In genomic region chr18:71036783-71037182, GRCh38 we compare ENCODE assay signal across 17 cellular contexts.
DNase-seq lines count a peak whose midpoint lies in the region; ATAC-seq and TF ChIP-seq lines count a peak whose summit lies in the region.
"Had no signal": no experiment of that assay in that cellular context is flagged by ENCODE, and none has a peak within 500 bp of the region (broad histone marks: within the 10 kb centered on the region; RNA-seq: fewer than 3 reads in every experiment).

No MANE protein-coding gene starts in this region.

- intact Hi-C loops in ascending aorta (cut with DNase I): no loop called here

- no peak overlapping the region for H3K4me3 Mint-ChIP-seq in activated CD8-positive, alpha-beta memory T cell treated with anti-CD3 and anti-CD28 coated beads, Interleukin-2, amount 10 ng/mL, durations not matched to agents 7 days and 5 days
- H3K4me3 Mint-ChIP-seq: activated naive CD8-positive, alpha-beta T cell; central memory CD8-positive, alpha-beta T cell; T-helper 1 cell treated with Interleukin-12 subunit alpha and Interleukin-12 subunit beta and Interleukin-4 antibody, amounts not matched to agents 30 μg/mL and 1 μg/mL, for 36 hours had no signal

- no peaks in the 10 kb centered on the region for H3K27me3 Mint-ChIP-seq in activated CD8-positive, alpha-beta memory T cell treated with anti-CD3 and anti-CD28 coated beads, Interleukin-2, amount 10 ng/mL, durations not matched to agents 7 days and 5 days
- H3K27me3 Mint-ChIP-seq: activated naive CD8-positive, alpha-beta T cell; central memory CD8-positive, alpha-beta T cell had no signal

- no peaks in the 10 kb centered on the region for H3K36me3 Mint-ChIP-seq in activated CD8-positive, alpha-beta memory T cell treated with anti-CD3 and anti-CD28 coated beads, Interleukin-2, amount 10 ng/mL, durations not matched to agents 7 days and 5 days
- H3K36me3 Mint-ChIP-seq: activated naive CD8-positive, alpha-beta T cell had no signal

- CTCF ChIA-PET in activated CD8-positive, alpha-beta memory T cell treated with anti-CD3 and anti-CD28 coated beads, Interleukin-2, amount 10 ng/mL, durations not matched to agents 7 days and 5 days (lab: Charles Lee): no interaction called here

- no peaks in the 10 kb centered on the region for H3K4me1 Mint-ChIP-seq in activated CD8-positive, alpha-beta memory T cell treated with anti-CD3 and anti-CD28 coated beads, Interleukin-2, amount 10 ng/mL, durations not matched to agents 7 days and 5 days
- H3K4me1 Mint-ChIP-seq: central memory CD8-positive, alpha-beta T cell had no signal

- H3K9me3 ChIP-seq in RWPE2 (ENCODE audit: severe bottlenecking): no peaks in the 10 kb centered on the region
- H3K9me3 ChIP-seq in ascending aorta: no peaks in the 10 kb centered on the region

- H3K4me3 ChIP-seq in RWPE2 (ENCODE audit: severe bottlenecking): no peak overlapping the region
- H3K4me3 ChIP-seq in fibroblast of pulmonary artery (replicated peaks; ENCODE audit: low read depth, low read length): peak overlapping the region; percentile 13
- H3K4me3 ChIP-seq in retinal pigment epithelial cell (ENCODE audit: low read length): no peak overlapping the region
- H3K4me3 ChIP-seq in ascending aorta: no peak overlapping the region
- H3K4me3 ChIP-seq: spleen had no signal

- H3K27me3 ChIP-seq in RWPE2 (ENCODE audit: insufficient read depth, poor library complexity, severe bottlenecking) (no peaks in the 10 kb centered on the region), ascending aorta (no peaks in the 10 kb centered on the region)
- H3K27me3 ChIP-seq: spleen had no signal

- H3K9me3 Mint-ChIP-seq in activated CD8-positive, alpha-beta memory T cell treated with anti-CD3 and anti-CD28 coated beads, Interleukin-2, amount 10 ng/mL, durations not matched to agents 7 days and 5 days (ENCODE audit: low read depth): peaks cover 12% of the 10 kb centered on the region
- H3K9me3 Mint-ChIP-seq: T-helper 1 cell treated with Interleukin-12 subunit alpha and Interleukin-12 subunit beta and Interleukin-4 antibody, amounts not matched to agents 30 μg/mL and 1 μg/mL, for 36 hours had no signal

- peaks cover 24% of the 10 kb centered on the region for H3K4me1 ChIP-seq in RWPE2 (ENCODE audit: insufficient read depth, poor library complexity, severe bottlenecking)
- no peaks in the 10 kb centered on the region for H3K4me1 ChIP-seq in ascending aorta
- H3K4me1 ChIP-seq: spleen had no signal

- H3K27ac Mint-ChIP-seq in activated CD8-positive, alpha-beta memory T cell treated with anti-CD3 and anti-CD28 coated beads, Interleukin-2, amount 10 ng/mL, durations not matched to agents 7 days and 5 days: no peak overlapping the region
- H3K27ac Mint-ChIP-seq: activated naive CD8-positive, alpha-beta T cell; T-helper 1 cell treated with Interleukin-12 subunit alpha and Interleukin-12 subunit beta and Interleukin-4 antibody, amounts not matched to agents 30 μg/mL and 1 μg/mL, for 36 hours had no signal

- DNase-seq in RWPE2 (ENCODE audit: low spot score) (no peak), fibroblast of pulmonary artery (ENCODE audit: low read depth) (peak; percentile 95), retinal pigment epithelial cell (ENCODE audit: low read depth) (peak; percentile 66), ascending aorta (ENCODE audit: low spot score in 2 of 2) (no peak)
- DNase-seq in activated CD4-positive, alpha-beta T cell treated with anti-CD3 and anti-CD28 coated beads for 4 hours: no peak
- no peak for DNase-seq in activated CD8-positive, alpha-beta memory T cell treated with anti-CD3 and anti-CD28 coated beads, Interleukin-2, amount 10 ng/mL, durations not matched to agents 7 days and 5 days
- DNase-seq: activated T-cell treated with anti-CD3 and anti-CD28 coated beads, Interleukin-2, amount 50 U/mL, for 1 hour; NCI-H2081; NCI-H526; OCI-M1; spleen; stimulated activated naive CD4-positive, alpha-beta T cell treated with Interleukin-2 at 50 U/mL for 16 hours had no signal

- ATAC-seq in HG02642 (IDR thresholded peaks at IDR 0.05; ENCODE audit: poor library complexity, unreplicated experiment): peak; percentile 59
- peak; percentile 94 for ATAC-seq in RWPE2 (ENCODE audit: low read depth)
- ATAC-seq in activated CD8-positive, alpha-beta memory T cell treated with anti-CD3 and anti-CD28 coated beads, Interleukin-2, amount 10 ng/mL, durations not matched to agents 7 days and 5 days: no peak

- H3K36me3 ChIP-seq in RWPE2 (ENCODE audit: low read depth) (no peaks in the 10 kb centered on the region), ascending aorta (no peaks in the 10 kb centered on the region)
- H3K36me3 ChIP-seq: spleen had no signal

- H3K27ac ChIP-seq in RWPE2 (ENCODE audit: poor library complexity, severe bottlenecking) (peak overlapping the region; percentile 69), ascending aorta (no peak overlapping the region)
- H3K27ac ChIP-seq: C4-2B had no signal

- no peak for TF ChIP-seq CTCF in RWPE2 (IDR thresholded peaks at IDR 0.05; ENCODE audit: poor library complexity, severe bottlenecking)
- no peak for TF ChIP-seq CTCF in fibroblast of pulmonary artery (IDR thresholded peaks at IDR 0.05; ENCODE audit: low read length, missing control alignments)
- no peak for TF ChIP-seq CTCF in retinal pigment epithelial cell (conservative IDR thresholded peaks at IDR 0.05; ENCODE audit: low read depth, low read length)
- TF ChIP-seq CTCF in ascending aorta (IDR thresholded peaks at IDR 0.05): no peak

Comparison
In these comparisons a context has a peak if more than half of its experiments do, and no peak if none do; other contexts are left out.
1. DNase-seq: peak in fibroblast of pulmonary artery (single experiment) and retinal pigment epithelial cell (single experiment); none in RWPE2 (single experiment), ascending aorta (0 of 2), activated CD4-positive, alpha-beta T cell treated with anti-CD3 and anti-CD28 coated beads for 4 hours (0 of 2) and activated CD8-positive, alpha-beta memory T cell treated with anti-CD3 and anti-CD28 coated beads, Interleukin-2, amount 10 ng/mL, durations not matched to agents 7 days and 5 days (single experiment).